ENCODE assay signal across 18 cellular contexts in the genomic region with DNA sequence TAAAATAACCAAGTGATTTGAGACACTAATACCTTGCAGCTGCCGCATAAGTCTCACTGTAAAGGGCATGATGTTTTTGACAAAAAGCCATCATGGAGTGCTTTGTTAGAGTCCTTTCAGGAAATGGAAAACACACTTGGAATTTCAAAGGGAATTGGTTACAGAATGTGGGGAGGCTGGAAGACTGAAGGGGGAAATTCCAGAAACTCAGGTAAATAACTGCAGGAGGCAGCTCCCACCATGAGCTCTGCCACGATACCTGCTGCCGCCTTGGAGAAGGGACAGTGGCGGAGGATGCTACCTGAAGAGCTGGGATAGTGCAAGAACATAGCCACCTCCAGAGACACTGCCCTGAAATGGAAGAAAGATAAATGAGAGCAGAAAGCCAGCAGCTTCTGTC.
"Had no signal": no experiment of that assay in that cellular context is flagged by ENCODE, and none has a peak within 500 bp of the region (broad histone marks: within the 10 kb centered on the region; RNA-seq: fewer than 3 reads in every experiment).

No MANE protein-coding gene starts in this region.

- ATAC-seq: natural killer cell had no signal

- H3K4me1 ChIP-seq: esophagus squamous epithelium, transverse colon had no signal

- DNase-seq: activated naive CD8-positive, alpha-beta T cell treated with anti-CD3 and anti-CD28 coated beads, Interleukin-2, amount 10 ng/mL, durations not matched to agents 7 days and 5 days; activated T-cell treated with anti-CD3 and anti-CD28 coated beads, Interleukin-2, amount 50 U/mL, for 4 hours; anterior cingulate cortex; brain microvascular endothelial cell; effector CD4-positive, alpha-beta T cell; esophagus squamous epithelium; hypothalamus; kidney; mesenchymal stem cell; natural killer cell; stimulated activated CD4-positive, alpha-beta T cell treated with anti-CD3 and anti-CD28 coated beads, Interleukin-4, amount 100 ng/mL, for 1 hour; stimulated activated naive CD4-positive, alpha-beta T cell; SW 1271; transverse colon had no signal

- H3K36me3 ChIP-seq: brain microvascular endothelial cell, esophagus squamous epithelium, transverse colon had no signal

- H3K4me3 Mint-ChIP-seq: activated CD4-positive, alpha-beta memory T cell treated with anti-CD3 and anti-CD28 coated beads for 36 hours; activated naive CD8-positive, alpha-beta T cell treated with anti-CD3 and anti-CD28 coated beads, Interleukin-2, amount 10 ng/mL, durations not matched to agents 7 days and 5 days; activated T-cell treated with anti-CD3 and anti-CD28 coated beads, Interleukin-2, amount 50 U/mL, for 4 hours; central memory CD8-positive, alpha-beta T cell; natural killer cell; T-helper 2 cell treated with Interferon-gamma antibody and Interleukin-4, amounts not matched to agents 5 μg/mL and 100 μg/mL, for 36 hours had no signal

- H3K9me3 Mint-ChIP-seq: activated CD4-positive, alpha-beta memory T cell treated with anti-CD3 and anti-CD28 coated beads for 36 hours; activated naive CD8-positive, alpha-beta T cell treated with anti-CD3 and anti-CD28 coated beads, Interleukin-2, amount 10 ng/mL, durations not matched to agents 7 days and 5 days; activated T-cell treated with anti-CD3 and anti-CD28 coated beads, Interleukin-2, amount 50 U/mL, for 4 hours; central memory CD8-positive, alpha-beta T cell; natural killer cell; T-helper 2 cell treated with Interferon-gamma antibody and Interleukin-4, amounts not matched to agents 5 μg/mL and 100 μg/mL, for 36 hours had no signal

- H3K27ac ChIP-seq: brain microvascular endothelial cell, coronary artery, esophagus squamous epithelium, transverse colon had no signal

- H3K36me3 Mint-ChIP-seq: activated CD4-positive, alpha-beta memory T cell treated with anti-CD3 and anti-CD28 coated beads for 36 hours; activated naive CD8-positive, alpha-beta T cell treated with anti-CD3 and anti-CD28 coated beads, Interleukin-2, amount 10 ng/mL, durations not matched to agents 7 days and 5 days; natural killer cell had no signal

- H3K4me3 ChIP-seq: coronary artery, esophagus squamous epithelium, transverse colon had no signal

- H3K9me3 ChIP-seq: esophagus squamous epithelium, transverse colon had no signal

- H3K27ac Mint-ChIP-seq: activated CD4-positive, alpha-beta memory T cell treated with anti-CD3 and anti-CD28 coated beads for 36 hours; activated naive CD8-positive, alpha-beta T cell treated with anti-CD3 and anti-CD28 coated beads, Interleukin-2, amount 10 ng/mL, durations not matched to agents 7 days and 5 days; natural killer cell; T-helper 2 cell treated with Interferon-gamma antibody and Interleukin-4, amounts not matched to agents 5 μg/mL and 100 μg/mL, for 36 hours had no signal

- H3K27me3 ChIP-seq: brain microvascular endothelial cell, esophagus squamous epithelium, transverse colon had no signal
